ENCODE assay signal across 9 cellular contexts in the genomic region with DNA sequence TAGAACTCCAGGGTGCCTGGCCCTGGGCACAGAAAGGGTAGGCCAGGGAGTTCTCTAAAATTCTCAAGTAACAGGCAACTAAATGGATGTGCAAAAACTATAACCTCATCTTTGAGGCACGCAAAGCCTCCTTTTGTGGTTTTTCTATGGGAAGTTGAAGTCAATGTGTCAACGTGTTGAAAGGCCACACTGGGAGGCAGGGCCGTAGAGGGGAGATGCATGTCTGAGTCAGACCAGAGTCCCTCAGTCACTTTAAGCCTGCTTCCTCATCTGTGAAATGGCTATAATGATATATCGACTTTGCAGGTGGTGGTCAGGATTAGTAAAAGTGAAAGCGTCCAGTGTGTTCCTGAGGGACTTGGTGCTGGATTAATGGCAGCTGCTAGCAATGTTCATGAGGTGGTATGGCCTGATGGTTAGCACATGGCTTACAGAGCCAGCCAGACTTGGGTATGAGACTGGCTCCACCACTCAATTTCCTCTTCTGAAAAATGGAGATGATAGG. TPM values are rescaled to one million over a fixed set of nuclear protein-coding genes. Genes with fewer than 3 reads are reported as not detected.
DNase-seq lines count a peak whose midpoint lies in the region; ATAC-seq and TF ChIP-seq lines count a peak whose summit lies in the region.
"Had no signal": no experiment of that assay in that cellular context is flagged by ENCODE, and none has a peak within 500 bp of the region (broad histone marks: within the 10 kb centered on the region; RNA-seq: fewer than 3 reads in every experiment).

No MANE protein-coding gene starts in this region.

- H3K36me3 Mint-ChIP-seq in CD4-positive, alpha-beta T cell (ENCODE audit: low read depth): no peaks in the 10 kb centered on the region

- peak; percentile 3 for DNase-seq in NCI-H1694 treated with DMSO at 0.1 percent for 48 hours (lab: John Stamatoyannopoulos, UW)
- DNase-seq in NCI-H1694 (lab: John Stamatoyannopoulos, UW): no peak
- DNase-seq in T1000 (lab: John Stamatoyannopoulos, UW): peak; percentile 21
- DNase-seq in osteoblast (ENCODE audit: insufficient read length, low spot score, missing footprints): peak; percentile 96
- DNase-seq in heart right ventricle: no peak
- DNase-seq in omental fat pad (ENCODE audit: low spot score): no peak
- no peak for DNase-seq in CD4-positive, alpha-beta T cell

- no peaks in the 10 kb centered on the region for H4K20me1 ChIP-seq in osteoblast (ENCODE audit: insufficient read depth, low read length)

- intact Hi-C loops in heart right ventricle (cut with DNase I): no loop called here
- intact Hi-C loops in CD4-positive, alpha-beta T cell (cut with DNase I, micrococcal nuclease): no loop called here

- no peaks in the 10 kb centered on the region for H3K4me1 Mint-ChIP-seq in CD4-positive, alpha-beta T cell (ENCODE audit: low read depth)

- peak overlapping the region; percentile 39 for H2AFZ ChIP-seq in osteoblast (ENCODE audit: low read length)

- no peak for TF ChIP-seq CTCF in osteoblast (IDR thresholded peaks at IDR 0.05; ENCODE audit: extremely low read depth, low read depth, low read length)
- TF ChIP-seq CTCF in heart right ventricle (IDR thresholded peaks at IDR 0.05): no peak
- TF ChIP-seq CTCF in omental fat pad (IDR thresholded peaks at IDR 0.05): no peak
- TF ChIP-seq CTCF in CD4-positive, alpha-beta T cell (IDR thresholded peaks at IDR 0.05): no peak

- no peak overlapping the region for H3K4me3 Mint-ChIP-seq in CD4-positive, alpha-beta T cell

- H3K79me2 ChIP-seq in osteoblast (ENCODE audit: insufficient read depth, low read length): no peaks in the 10 kb centered on the region

- POLR2A ChIA-PET in CD4-positive, alpha-beta T cell (lab: Charles Lee): no interaction called here

- H3K9me3 Mint-ChIP-seq in CD4-positive, alpha-beta T cell: no peaks in the 10 kb centered on the region

- H3K4me2 ChIP-seq in osteoblast (ENCODE audit: insufficient read depth, low read length): peak overlapping the region; percentile 19

- 53 to 56% methylated on average over 5 of the region's 5 CpGs for WGBS in heart right ventricle, 2 donors

- CTCF ChIA-PET in CD4-positive, alpha-beta T cell (lab: Charles Lee): no interaction called here

- peak; percentile 42 for ATAC-seq in HG02973 (IDR thresholded peaks at IDR 0.05; ENCODE audit: unreplicated experiment)
- no peak for ATAC-seq in heart right ventricle
- ATAC-seq in omental fat pad (ENCODE audit: low FRiP score): no peak
- ATAC-seq in CD4-positive, alpha-beta T cell (ENCODE audit: poor library complexity): no peak

- H3K27me3 ChIP-seq in osteoblast (ENCODE audit: insufficient read depth, low read length) (peaks cover 5% of the 10 kb centered on the region), heart right ventricle (peaks cover 0 to 5% (median 0%) of the 10 kb centered on the region in 7 donors)
- H3K27me3 ChIP-seq in CD4-positive, alpha-beta T cell (ENCODE audit: control insufficient read depth, insufficient read depth, low read length): no peaks in the 10 kb centered on the region

- no peak overlapping the region for H3K4me3 ChIP-seq in osteoblast (ENCODE audit: insufficient read depth, low read length)
- no peak overlapping the region for H3K4me3 ChIP-seq in heart right ventricle

- H3K27ac ChIP-seq in osteoblast (ENCODE audit: low read depth, low read length) (peak overlapping the region; percentile 68), heart right ventricle (no peak overlapping the region)
- no peak overlapping the region for H3K27ac ChIP-seq in CD4-positive, alpha-beta T cell (ENCODE audit: low read depth, low read length)
- H3K27ac ChIP-seq: 22Rv1 had no signal

- H3K4me1 ChIP-seq in osteoblast (ENCODE audit: insufficient read depth, low read length): no peaks in the 10 kb centered on the region
- H3K4me1 ChIP-seq in heart right ventricle: peaks cover 0 to 15% (median 0%) of the 10 kb centered on the region in 9 donors

- peaks cover 10% of the 10 kb centered on the region for H3K27me3 Mint-ChIP-seq in CD4-positive, alpha-beta T cell

- H3K36me3 ChIP-seq in osteoblast (ENCODE audit: insufficient read depth, low read length) (no peaks in the 10 kb centered on the region), heart right ventricle (no peaks in the 10 kb centered on the region)

- H3K9me3 ChIP-seq in osteoblast (ENCODE audit: low read depth, low read length) (no peaks in the 10 kb centered on the region), heart right ventricle (peaks cover 0 to 3% (median 0%) of the 10 kb centered on the region in 11 donors)
- H3K9me3 ChIP-seq in CD4-positive, alpha-beta T cell (ENCODE audit: control insufficient read depth, low read length): no peaks in the 10 kb centered on the region

- no peak overlapping the region for H3K27ac Mint-ChIP-seq in CD4-positive, alpha-beta T cell

RNA-seq across cellular contexts. Expression of a gene that starts 17.0 kb away (rescaled TPM):
- total RNA-seq in osteoblast: not detected in 2 replicates
- total RNA-seq in heart right ventricle: not detected
- under 1 TPM in 1 of 2 donors, not detected in 1; 0.10 TPM for polyA plus RNA-seq in heart right ventricle
- total RNA-seq in omental fat pad: 1 to 10 TPM in 1 of 4 donors, under 1 TPM in 2, not detected in 1; 0.28 to 5.0 (median 0.94) TPM
- not detected for total RNA-seq in CD4-positive, alpha-beta T cell

RNA-seq across cellular contexts. Expression of a gene that starts 28.9 kb away (rescaled TPM):
- total RNA-seq in osteoblast (not detected in 2 replicates), heart right ventricle (under 1 TPM in 6 of 10 donors, not detected in 4; 0.12 to 0.26 (median 0.16) TPM), omental fat pad (1 to 10 TPM in 3 of 4 donors, not detected in 1; 1.4 to 4.0 (median 3.0) TPM)
- under 1 TPM in 1 of 2 donors, not detected in 1; 0.03 TPM for polyA plus RNA-seq in heart right ventricle
- not detected for total RNA-seq in CD4-positive, alpha-beta T cell

RNA-seq across cellular contexts. Expression of a gene that starts 52.3 kb away (rescaled TPM):
- total RNA-seq in osteoblast: not detected in 2 replicates
- not detected for total RNA-seq in heart right ventricle
- not detected for polyA plus RNA-seq in heart right ventricle
- not detected for total RNA-seq in omental fat pad
- not detected for total RNA-seq in CD4-positive, alpha-beta T cell

Comparison
In these comparisons a context has a peak if more than half of its experiments do, and no peak if none do; other contexts are left out.
1. DNase-seq: peak in NCI-H1694 treated with DMSO at 0.1 percent for 48 hours (single experiment), T1000 (single experiment) and osteoblast (single experiment); none in NCI-H1694 (single experiment), heart right ventricle (0 of 2), omental fat pad (single experiment) and CD4-positive, alpha-beta T cell (0 of 10).